Comparison of ENCODE assay signal across 8 cellular contexts in genomic region chr4:67393699-67394281, GRCh38.
A peak's percentile ranks its signal among the peaks of the same experiment; 100 is the strongest.
DNase-seq lines count a peak whose midpoint lies in the region; ATAC-seq, FAIRE-seq and TF ChIP-seq lines count a peak whose summit lies in the region.

No MANE protein-coding gene starts in this region.

- TF ChIP-seq RAD21 in K562 (CRISPR knock-in tag; conservative IDR thresholded peaks at IDR 0.05 in 1 of 2, IDR thresholded peaks at IDR 0.05 in 1 of 2) = peak; percentile 44 to 57; a peak in 3 of 4 replicates
- TF ChIP-seq RAD21 in HepG2 (CRISPR knock-in tag; IDR thresholded peaks at IDR 0.05) = no peak

- FAIRE-seq in K562 (lab: Jason Lieb, UNC) (peak; percentile 84), HepG2 (lab: Jason Lieb, UNC) (no peak)

- H3K27me3 Mint-ChIP-seq in activated T-helper 2 cell treated with anti-CD3 and anti-CD28 coated beads, Interferon-gamma antibody, Interleukin-2, Interleukin-4, amounts not matched to agents 10 μg/mL and 5 μg/mL and 100 μg/mL, durations not matched to agents 14 hours and 24 hours and 36 hours (ENCODE audit: low read depth) = peaks cover 4% of the 10 kb centered on the region

- H3K9me3 Mint-ChIP-seq in activated T-helper 2 cell treated with anti-CD3 and anti-CD28 coated beads, Interferon-gamma antibody, Interleukin-2, Interleukin-4, amounts not matched to agents 10 μg/mL and 5 μg/mL and 100 μg/mL, durations not matched to agents 14 hours and 24 hours and 36 hours = no peaks in the 10 kb centered on the region

- H3K4me1 ChIP-seq in DOHH2 (ENCODE audit: control insufficient read depth, low read length) = no peaks in the 10 kb centered on the region
- H3K4me1 ChIP-seq in K562 (replicated peaks in 1 of 2; ENCODE audit: control insufficient read depth in 2 of 2, insufficient read depth in 2 of 2, low read length in 2 of 2) = no peaks in the 10 kb centered on the region
- no peaks in the 10 kb centered on the region for H3K4me1 ChIP-seq in HepG2 (ENCODE audit: insufficient read depth, low read length)

- no peak overlapping the region for H3K4me3 Mint-ChIP-seq in activated T-helper 2 cell treated with anti-CD3 and anti-CD28 coated beads, Interferon-gamma antibody, Interleukin-2, Interleukin-4, amounts not matched to agents 10 μg/mL and 5 μg/mL and 100 μg/mL, durations not matched to agents 14 hours and 24 hours and 36 hours (ENCODE audit: low read depth)

- no peak overlapping the region for H2AFZ ChIP-seq in K562 (ENCODE audit: low read depth, low read length)
- no peak overlapping the region for H2AFZ ChIP-seq in HepG2 (ENCODE audit: low read length)

- no peak overlapping the region for H3K4me3 ChIP-seq in AG04449 (ENCODE audit: low read depth, low read length)
- no peak overlapping the region for H3K4me3 ChIP-seq in DOHH2 (ENCODE audit: low read length)
- H3K4me3 ChIP-seq in K562 = no peak overlapping the region
- H3K4me3 ChIP-seq in HepG2 (replicated peaks in 1 of 3; ENCODE audit: insufficient read depth in 1 of 3, low read depth in 2 of 3, low read length in 3 of 3) = no peak overlapping the region

- intact Hi-C loops in K562 (cut with micrococcal nuclease) (loop anchor here (5.0 kb wide), 2 partner anchors 66 to 306 kb away; no protein-coding TSS in a partner anchor), HepG2 (cut with micrococcal nuclease; ENCODE audit: unreplicated experiment) (no loop called here)
- intact Hi-C loops in activated T-helper 2 cell treated with anti-CD3 and anti-CD28 coated beads, Interferon-gamma antibody, Interleukin-2, Interleukin-4, amounts not matched to agents 10 μg/mL and 5 μg/mL and 100 μg/mL, durations not matched to agents 14 hours and 24 hours and 36 hours (cut with micrococcal nuclease) = no loop called here

- TF ChIP-seq EP300 in K562 (IDR thresholded peaks at IDR 0.05; ENCODE audit: low read length) (no peak), HepG2 (IDR thresholded peaks at IDR 0.05; ENCODE audit: low read depth in 2 of 2, low read length in 2 of 2) (no peak), HepG2 (CRISPR knock-in tag; IDR thresholded peaks at IDR 0.05; ENCODE audit: borderline replicate concordance) (no peak)

- H3K79me2 ChIP-seq in DOHH2 (ENCODE audit: control insufficient read depth, low read length) (no peaks in the 10 kb centered on the region), K562 (ENCODE audit: control insufficient read depth, insufficient read depth, low read length) (no peaks in the 10 kb centered on the region), HepG2 (ENCODE audit: insufficient read depth, low read length) (no peaks in the 10 kb centered on the region)

- ATAC-seq in K562 (0 out of 3 replicates have a peak, but pooled peaks have one; percentile 46), HepG2 (no peak), HG02885 (IDR thresholded peaks at IDR 0.05; ENCODE audit: poor library complexity, unreplicated experiment) (no peak)

- H3K27ac ChIP-seq in DOHH2 (ENCODE audit: low read depth, low read length) (no peak overlapping the region), K562 (ENCODE audit: extremely low read depth, low read depth, low read length) (no peak overlapping the region), HepG2 (ENCODE audit: extremely low read length, insufficient read depth, low read length) (no peak overlapping the region)

- POLR2A ChIA-PET in AG04449 (lab: Yijun Ruan, JAX) = no interaction called here
- POLR2A ChIA-PET in K562 (lab: Yijun Ruan, JAX) = no interaction called here
- POLR2A ChIA-PET in HepG2 (lab: Yijun Ruan, JAX) = no interaction called here

- 0% methylated on average over 1 of the region's 3 CpGs for WGBS in K562 (ENCODE audit: insufficient coverage, low coverage, missing lambda C conversion rate)
- 45% methylated on average over 3 of the region's 3 CpGs for whole genome bisulfite sequencing in HepG2 (ENCODE audit: low lambda C conversion rate)

- H4K20me1 ChIP-seq in DOHH2 (ENCODE audit: control insufficient read depth, insufficient read depth, low read depth, low read length) = no peaks in the 10 kb centered on the region
- H4K20me1 ChIP-seq in K562 (replicated peaks; ENCODE audit: control insufficient read depth, insufficient read depth, low read length) = no peaks in the 10 kb centered on the region
- H4K20me1 ChIP-seq in HepG2 (ENCODE audit: insufficient read depth, low read length) = no peaks in the 10 kb centered on the region

- no TSS peak for BruUV-seq in K562 (replicated peaks; lab: Mats Ljungman, UMichigan)
- no TSS peak for BruUV-seq in HepG2 (replicated peaks; lab: Mats Ljungman, UMichigan)

- DNase-seq in AG04449 (ENCODE audit: low read depth, low spot score) (peak; percentile 4), NCI-H1694 treated with DMSO at 0.1 percent for 48 hours (lab: John Stamatoyannopoulos, UW) (peak; percentile 31), K562 (ENCODE audit: extremely low read depth in 1 of 4, low spot score in 3 of 4) (peak; percentile 23 to 64 (median 33)), HepG2 (ENCODE audit: low spot score) (peak; percentile 15), occipital lobe (lab: John Stamatoyannopoulos, UW) (no peak)
- DNase-seq in activated T-helper 2 cell treated with anti-CD3 and anti-CD28 coated beads, Interferon-gamma antibody, Interleukin-2, Interleukin-4, amounts not matched to agents 10 μg/mL and 5 μg/mL and 100 μg/mL, durations not matched to agents 14 hours and 24 hours and 36 hours (ENCODE audit: low spot score) = no peak

- H3K4me1 Mint-ChIP-seq in activated T-helper 2 cell treated with anti-CD3 and anti-CD28 coated beads, Interferon-gamma antibody, Interleukin-2, Interleukin-4, amounts not matched to agents 10 μg/mL and 5 μg/mL and 100 μg/mL, durations not matched to agents 14 hours and 24 hours and 36 hours (ENCODE audit: low read depth) = no peaks in the 10 kb centered on the region

- H3K4me2 ChIP-seq in DOHH2 (ENCODE audit: low read length) (no peak overlapping the region), K562 (ENCODE audit: insufficient read depth, low read length) (no peak overlapping the region), HepG2 (ENCODE audit: low read depth, low read length) (no peak overlapping the region)

- no peaks in the 10 kb centered on the region for H3K36me3 ChIP-seq in DOHH2 (ENCODE audit: control insufficient read depth, low read length)
- no peaks in the 10 kb centered on the region for H3K36me3 ChIP-seq in K562 (ENCODE audit: control insufficient read depth, insufficient read depth, low read length)
- no peaks in the 10 kb centered on the region for H3K36me3 ChIP-seq in HepG2 (replicated peaks in 1 of 2; ENCODE audit: control insufficient read depth in 1 of 2, insufficient read depth in 2 of 2, low read length in 2 of 2)

- H3K36me3 Mint-ChIP-seq in activated T-helper 2 cell treated with anti-CD3 and anti-CD28 coated beads, Interferon-gamma antibody, Interleukin-2, Interleukin-4, amounts not matched to agents 10 μg/mL and 5 μg/mL and 100 μg/mL, durations not matched to agents 14 hours and 24 hours and 36 hours (ENCODE audit: low read depth) = no peaks in the 10 kb centered on the region

- no peaks in the 10 kb centered on the region for H3K9me1 ChIP-seq in K562 (ENCODE audit: control insufficient read depth, insufficient read depth, low read length)

- no peaks in the 10 kb centered on the region for H3K9me3 ChIP-seq in DOHH2 (ENCODE audit: control insufficient read depth, insufficient read depth, low read length)
- no peaks in the 10 kb centered on the region for H3K9me3 ChIP-seq in K562 (replicated peaks; ENCODE audit: control insufficient read depth, insufficient read depth, low read depth, low read length)
- no peaks in the 10 kb centered on the region for H3K9me3 ChIP-seq in HepG2 (ENCODE audit: low read length)

- no peaks in the 10 kb centered on the region for H3K9me2 ChIP-seq in DOHH2 (replicated peaks; ENCODE audit: control insufficient read depth, low read length)

- in situ Hi-C loops in K562 (cut with MboI) = no loop called here
- in situ Hi-C loops in HepG2 (cut with HindIII; ENCODE audit: extremely low pct_ligation_motif_present, low pct_unique_long_range_greater_than_20kb) = no loop called here

- H3K27me3 ChIP-seq in DOHH2 (ENCODE audit: control insufficient read depth, low read length) = peaks cover 4% of the 10 kb centered on the region; the same call in 1 of the 2 replicates
- H3K27me3 ChIP-seq in K562 (ENCODE audit: control insufficient read depth in 2 of 2, insufficient read depth in 2 of 2, low read length in 2 of 2) = no peaks in the 10 kb centered on the region
- 0 out of 5 replicates have a peak, but pooled peaks cover 0 to 3% of the 10 kb centered on the region in 2 experiments for H3K27me3 ChIP-seq in HepG2 (ENCODE audit: control insufficient read depth in 1 of 2, insufficient read depth in 2 of 2, low read length in 2 of 2)

- H3K9ac ChIP-seq in K562 (ENCODE audit: insufficient read depth in 1 of 2, low read depth in 2 of 2, low read length in 2 of 2) = no peak overlapping the region
- H3K9ac ChIP-seq in HepG2 (ENCODE audit: insufficient read depth, low read depth, low read length) = no peak overlapping the region

- H3F3A ChIP-seq in DOHH2 (ENCODE audit: control insufficient read depth, insufficient read depth) = no peaks in the 10 kb centered on the region

- no peak overlapping the region for H3K27ac Mint-ChIP-seq in activated T-helper 2 cell treated with anti-CD3 and anti-CD28 coated beads, Interferon-gamma antibody, Interleukin-2, Interleukin-4, amounts not matched to agents 10 μg/mL and 5 μg/mL and 100 μg/mL, durations not matched to agents 14 hours and 24 hours and 36 hours

- peak; percentile 42 for TF ChIP-seq CTCF in AG04449 (IDR thresholded peaks at IDR 0.05; ENCODE audit: insufficient read depth, low read length, missing control alignments)
- TF ChIP-seq CTCF in DOHH2 (IDR thresholded peaks at IDR 0.05; ENCODE audit: low read depth, low read length, poor library complexity, severe bottlenecking) = peak; percentile 66
- TF ChIP-seq CTCF in K562 (IDR thresholded peaks at IDR 0.05 in 2 of 3, conservative IDR thresholded peaks at IDR 0.05 in 1 of 3; ENCODE audit: insufficient read depth in 2 of 3, low read depth in 1 of 3, low read length in 3 of 3) = peak; percentile 33 to 59 (median 40); a peak in 4 of 6 replicates
- TF ChIP-seq CTCF in HepG2 (CRISPR knock-in tag; IDR thresholded peaks at IDR 0.05) = peak; percentile 46

- TF ChIP-seq POLR2A in K562 (conservative IDR thresholded peaks at IDR 0.05) (no peak), HepG2 (IDR thresholded peaks at IDR 0.05; ENCODE audit: insufficient read depth in 1 of 2, low read depth in 2 of 2, low read length in 2 of 2) (no peak)

- CTCF ChIA-PET in AG04449 (lab: Yijun Ruan, JAX) (interaction anchor here (0.9 to 1.7 kb wide), 5 partner anchors 9 to 29 kb away, joined by 3 to 8 read pairs (median 5); no protein-coding TSS in a partner anchor), K562 (lab: Yijun Ruan, JAX; ENCODE audit: low intra/inter-chr PET ratio) (no interaction called here), HepG2 (lab: Yijun Ruan, JAX; ENCODE audit: low intra/inter-chr PET ratio, low total read pairs) (no interaction called here)

TF ChIP-seq in K562, 482 proteins besides CTCF, POLR2A, EP300 and RAD21 (continues in another document):
- 0 out of 2 replicates have a peak, but pooled peaks have one; percentile 33 for TF ChIP-seq RFX5 (IDR thresholded peaks at IDR 0.05; ENCODE audit: low read depth, low read length)

TF ChIP-seq in HepG2, 621 proteins besides CTCF, POLR2A, EP300 and RAD21 (continues in another document):
- no peak for TF ChIP-seq ZNF678 (CRISPR knock-in tag; IDR thresholded peaks at IDR 0.05)
- no peak for TF ChIP-seq ZNF775 (CRISPR knock-in tag; IDR thresholded peaks at IDR 0.05; ENCODE audit: borderline replicate concordance)
- no peak for TF ChIP-seq KMT2B (CRISPR knock-in tag; IDR thresholded peaks at IDR 0.05)

Comparison
In these comparisons a context has a peak if more than half of its experiments do, and no peak if none do; other contexts are left out.
1. DNase-seq: peak in AG04449 (single experiment), NCI-H1694 treated with DMSO at 0.1 percent for 48 hours (single experiment), K562 (4 of 4) and HepG2 (single experiment); none in activated T-helper 2 cell treated with anti-CD3 and anti-CD28 coated beads, Interferon-gamma antibody, Interleukin-2, Interleukin-4, amounts not matched to agents 10 μg/mL and 5 μg/mL and 100 μg/mL, durations not matched to agents 14 hours and 24 hours and 36 hours (single experiment) and occipital lobe (single experiment).
2. Peak in every context shown above with its lines, with median percentiles within 50 percentile points of each other: CTCF ChIP-seq.